7 cellular contexts compared by ENCODE assay signal in genomic region chr17:8137645-8138342, GRCh38. TPM values are rescaled to one million over a fixed set of nuclear protein-coding genes. Genes with fewer than 3 reads are reported as not detected.
DNase-seq lines count a peak whose midpoint lies in the region; ATAC-seq and TF ChIP-seq lines count a peak whose summit lies in the region.
"Had no signal": no experiment of that assay in that cellular context is flagged by ENCODE, and none has a peak within 500 bp of the region (broad histone marks: within the 10 kb centered on the region; RNA-seq: fewer than 3 reads in every experiment).

No MANE protein-coding gene starts in this region.

- H3K4me1 Mint-ChIP-seq in naive B cell: peaks cover 0 to 7% (median 6%) of the 10 kb centered on the region in 3 donors

- no peaks in the 10 kb centered on the region for H3K36me3 Mint-ChIP-seq in naive B cell

- peak overlapping the region in 3 of 5 donors; percentile 18 to 90 (median 89) for H3K27ac ChIP-seq in adrenal gland

- H3K27me3 Mint-ChIP-seq in naive B cell: no peaks in the 10 kb centered on the region

- no peaks in the 10 kb centered on the region for H3K9me3 Mint-ChIP-seq in naive B cell
- H3K9me3 Mint-ChIP-seq: nephron progenitor cell had no signal

- TF ChIP-seq POLR2A in adrenal gland (IDR thresholded peaks at IDR 0.05): no peak

- peak overlapping the region; percentile 57 for H3K4me3 ChIP-seq in GM06990 (replicated peaks; ENCODE audit: low read depth, low read length)
- no peak overlapping the region for H3K4me3 ChIP-seq in adrenal gland

- H3K27ac Mint-ChIP-seq in naive B cell: no peak overlapping the region
- H3K27ac Mint-ChIP-seq: nephron progenitor cell had no signal

- peaks cover 19% of the 10 kb centered on the region for H3K36me3 ChIP-seq in GM06990 (ENCODE audit: control insufficient read depth, insufficient read depth, low read length)
- peaks cover 0 to 35% of the 10 kb centered on the region in 2 donors for H3K36me3 ChIP-seq in adrenal gland (replicated peaks in 1 of 2)

- H3K27me3 ChIP-seq in GM06990 (replicated peaks; ENCODE audit: control insufficient read depth, insufficient read depth, low read length) (no peaks in the 10 kb centered on the region), adrenal gland (no peaks in the 10 kb centered on the region)

- no peak overlapping the region for H3K4me3 Mint-ChIP-seq in naive B cell
- H3K4me3 Mint-ChIP-seq: nephron progenitor cell had no signal

- TF ChIP-seq CTCF in GM06990 (IDR thresholded peaks at IDR 0.05; ENCODE audit: insufficient read depth, low read length, poor library complexity, severe bottlenecking) (no peak), adrenal gland (IDR thresholded peaks at IDR 0.05) (no peak)

- DNase-seq in GM06990 (ENCODE audit: extremely low read depth, insufficient read length): no peak
- peak in 4 of 7 donors; percentile 24 to 58 (median 34) for DNase-seq in adrenal gland
- peak; percentile 23 for DNase-seq in naive B cell
- DNase-seq in LoVo (ENCODE audit: low spot score): no peak
- no peak for DNase-seq in NCI-H446 (lab: John Stamatoyannopoulos, UW)
- DNase-seq: nephron progenitor cell had no signal

- ATAC-seq in naive B cell (ENCODE audit: low read depth in 2 of 2) (no peak), HG03135 (IDR thresholded peaks at IDR 0.05; ENCODE audit: unreplicated experiment) (no peak)

- 58 to 64% (median 61%) methylated on average over 21 of the region's 21 CpGs for WGBS in adrenal gland, 4 donors

- peaks cover 0 to 14% of the 10 kb centered on the region in 2 donors for H3K4me1 ChIP-seq in adrenal gland (replicated peaks in 1 of 2)

- intact Hi-C loops in adrenal gland (cut with DNase I): no loop called here

- H3K9me3 ChIP-seq in adrenal gland (replicated peaks in 1 of 3): no peaks in the 10 kb centered on the region

RNA-seq across cellular contexts. Expression of gene HES7, which starts 13.9 kb away (rescaled TPM):
- total RNA-seq in adrenal gland: under 1 TPM in 2 of 8 donors, not detected in 6; 0.29 to 0.34 TPM
- polyA plus RNA-seq in adrenal gland: 1 to 10 TPM in 1 of 3 donors, under 1 TPM in 1, not detected in 1; 0.32 to 1.0 TPM
- polyA plus RNA-seq in naive B cell (ENCODE audit: low read depth in 6 of 6): not detected

RNA-seq across cellular contexts. Expression of gene PER1, which starts 14.4 kb away (rescaled TPM):
- total RNA-seq in adrenal gland: 100 to 1,000 TPM in 5 of 8 donors, 10 to 100 TPM in 3; 40.1 to 295 (median 108) TPM
- 100 to 1,000 TPM in 2 of 3 donors, 10 to 100 TPM in 1; 12.4 to 360 (median 161) TPM for polyA plus RNA-seq in adrenal gland
- 10 to 100 TPM in 5 of 6 donors, 1 to 10 TPM in 1; 4.5 to 20.9 (median 13.5) TPM for polyA plus RNA-seq in naive B cell (ENCODE audit: low read depth in 6 of 6)

RNA-seq across cellular contexts. Expression of gene ALOXE3, which starts 19.5 kb away (rescaled TPM):
- total RNA-seq in adrenal gland: not detected
- polyA plus RNA-seq in adrenal gland: not detected
- polyA plus RNA-seq in naive B cell (ENCODE audit: low read depth in 6 of 6): not detected

RNA-seq across cellular contexts. Expression of gene VAMP2, which starts 25.0 kb away (rescaled TPM):
- total RNA-seq in adrenal gland: 100 to 1,000 TPM in 2 of 8 donors, 10 to 100 TPM in 6; 18.8 to 139 (median 61.5) TPM
- polyA plus RNA-seq in adrenal gland: 100 to 1,000 TPM in 1 of 3 donors, 10 to 100 TPM in 2; 65.8 to 206 (median 81.2) TPM
- 10 to 100 TPM; 37.8 to 89.1 (median 65.9) TPM for polyA plus RNA-seq in naive B cell (ENCODE audit: low read depth in 6 of 6)

RNA-seq across cellular contexts. Expression of gene TMEM107, which starts 38.4 kb away (rescaled TPM):
- 10 to 100 TPM in 7 of 8 donors, 1 to 10 TPM in 1; 6.2 to 31.9 (median 20.1) TPM for total RNA-seq in adrenal gland
- polyA plus RNA-seq in adrenal gland (10 to 100 TPM in 2 of 3 donors, 1 to 10 TPM in 1; 8.3 to 14.0 (median 11.9) TPM), naive B cell (ENCODE audit: low read depth in 6 of 6) (10 to 100 TPM; 29.9 to 42.3 (median 34.7) TPM)

Comparison
In these comparisons a context has a peak if more than half of its experiments do, and no peak if none do; other contexts are left out.
1. DNase-seq: peak in adrenal gland (4 of 7) and naive B cell (single experiment); none in GM06990 (single experiment), LoVo (single experiment) and NCI-H446 (0 of 2).